ENCODE assay signal across 1 cellular context in genomic region chr11:3836903-3837302, GRCh38.
A peak's percentile ranks its signal among the peaks of the same experiment; 100 is the strongest.
TF ChIP-seq lines count a peak whose summit lies in the region.

No MANE protein-coding gene starts in this region.

TF ChIP-seq in K562, 482 proteins besides CTCF, POLR2A, EP300 and RAD21 (continued from another document):
- TF ChIP-seq AFF1 (IDR thresholded peaks at IDR 0.05; ENCODE audit: low read depth in 1 of 2, partially characterized antibody in 2 of 2) (no peak), MED1 (CRISPR knock-in tag; IDR thresholded peaks at IDR 0.05; ENCODE audit: borderline replicate concordance) (no peak), SMARCC2 (IDR thresholded peaks at IDR 0.05; ENCODE audit: low read depth) (no peak), CAMTA2 (CRISPR knock-in tag; conservative IDR thresholded peaks at IDR 0.05) (no peak), BRF1 (IDR thresholded peaks at IDR 0.05; ENCODE audit: borderline replicate concordance, extremely low read depth, insufficient read length) (no peak), NKRF (IDR thresholded peaks at IDR 0.05; ENCODE audit: borderline replicate concordance) (no peak), DLX4 (CRISPR knock-in tag; IDR thresholded peaks at IDR 0.05) (no peak), RBFOX2 (IDR thresholded peaks at IDR 0.05; ENCODE audit: low read depth, low read length) (peak; percentile 42), ZNF3 (CRISPR knock-in tag; IDR thresholded peaks at IDR 0.05) (no peak)
TF ChIP-seq in K562: peak in this region for 9.
